3 cellular contexts compared by ENCODE assay signal in the genomic region with DNA sequence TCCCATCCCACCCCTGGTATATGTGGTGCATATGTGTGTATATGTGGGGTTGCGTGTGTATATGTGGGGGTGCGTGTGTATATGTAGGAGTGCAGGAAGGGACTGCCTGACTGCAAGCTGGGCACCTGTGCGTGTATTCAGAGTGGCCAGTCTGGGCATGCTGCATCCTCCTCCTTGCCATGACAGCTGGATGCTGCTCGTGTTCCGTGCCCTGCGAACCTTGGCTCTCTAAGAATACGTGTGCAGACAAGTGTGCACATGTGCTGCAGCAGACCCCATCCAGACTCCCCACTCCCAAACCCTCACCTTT.
TF ChIP-seq lines count a peak whose summit lies in the region.

No MANE protein-coding gene starts in this region.

TF ChIP-seq in SK-N-SH treated with all-trans-retinoic acid at 6 μM for 48 hours, 23 proteins besides CTCF, POLR2A, EP300 and RAD21 (continued from another document and continues in another):
- TF ChIP-seq POU6F1 (CRISPR knock-in tag; IDR thresholded peaks at IDR 0.05; ENCODE audit: borderline replicate concordance, low read depth) (no peak), ESRRG (CRISPR knock-in tag; IDR thresholded peaks at IDR 0.05) (no peak), CSDC2 (CRISPR knock-in tag; IDR thresholded peaks at IDR 0.05) (no peak), ZNF70 (CRISPR knock-in tag; IDR thresholded peaks at IDR 0.05) (no peak), TOX (CRISPR knock-in tag; IDR thresholded peaks at IDR 0.05; ENCODE audit: borderline replicate concordance) (no peak), PATZ1 (CRISPR knock-in tag; IDR thresholded peaks at IDR 0.05; ENCODE audit: borderline replicate concordance) (no peak), GLIS3 (CRISPR knock-in tag; IDR thresholded peaks at IDR 0.05) (no peak), BACH2 (CRISPR knock-in tag; IDR thresholded peaks at IDR 0.05; ENCODE audit: borderline replicate concordance) (no peak), ZC3H10 (CRISPR knock-in tag; IDR thresholded peaks at IDR 0.05) (no peak), OSR1 (CRISPR knock-in tag; IDR thresholded peaks at IDR 0.05) (no peak), ISL1 (CRISPR knock-in tag; IDR thresholded peaks at IDR 0.05) (no peak)
- TF ChIP-seq, protein P1, sequence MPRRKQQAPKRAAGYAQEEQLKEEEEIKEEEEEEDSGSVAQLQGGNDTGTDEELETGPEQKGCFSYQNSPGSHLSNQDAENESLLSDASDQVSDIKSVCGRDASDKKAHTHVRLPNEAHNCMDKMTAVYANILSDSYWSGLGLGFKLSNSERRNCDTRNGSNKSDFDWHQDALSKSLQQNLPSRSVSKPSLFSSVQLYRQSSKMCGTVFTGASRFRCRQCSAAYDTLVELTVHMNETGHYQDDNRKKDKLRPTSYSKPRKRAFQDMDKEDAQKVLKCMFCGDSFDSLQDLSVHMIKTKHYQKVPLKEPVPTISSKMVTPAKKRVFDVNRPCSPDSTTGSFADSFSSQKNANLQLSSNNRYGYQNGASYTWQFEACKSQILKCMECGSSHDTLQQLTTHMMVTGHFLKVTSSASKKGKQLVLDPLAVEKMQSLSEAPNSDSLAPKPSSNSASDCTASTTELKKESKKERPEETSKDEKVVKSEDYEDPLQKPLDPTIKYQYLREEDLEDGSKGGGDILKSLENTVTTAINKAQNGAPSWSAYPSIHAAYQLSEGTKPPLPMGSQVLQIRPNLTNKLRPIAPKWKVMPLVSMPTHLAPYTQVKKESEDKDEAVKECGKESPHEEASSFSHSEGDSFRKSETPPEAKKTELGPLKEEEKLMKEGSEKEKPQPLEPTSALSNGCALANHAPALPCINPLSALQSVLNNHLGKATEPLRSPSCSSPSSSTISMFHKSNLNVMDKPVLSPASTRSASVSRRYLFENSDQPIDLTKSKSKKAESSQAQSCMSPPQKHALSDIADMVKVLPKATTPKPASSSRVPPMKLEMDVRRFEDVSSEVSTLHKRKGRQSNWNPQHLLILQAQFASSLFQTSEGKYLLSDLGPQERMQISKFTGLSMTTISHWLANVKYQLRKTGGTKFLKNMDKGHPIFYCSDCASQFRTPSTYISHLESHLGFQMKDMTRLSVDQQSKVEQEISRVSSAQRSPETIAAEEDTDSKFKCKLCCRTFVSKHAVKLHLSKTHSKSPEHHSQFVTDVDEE (CRISPR knock-in tag; IDR thresholded peaks at IDR 0.05) = no peak

TF ChIP-seq in SK-N-SH, 30 proteins besides CTCF, POLR2A, EP300 and RAD21 (continued from another document):
- TF ChIP-seq NFIC (IDR thresholded peaks at IDR 0.05; ENCODE audit: borderline replicate concordance) (no peak), CHD2 (IDR thresholded peaks at IDR 0.05; ENCODE audit: low read length, partially characterized antibody) (no peak), USF2 (IDR thresholded peaks at IDR 0.05; ENCODE audit: borderline replicate concordance, low read depth, low read length) (no peak), SMC3 (IDR thresholded peaks at IDR 0.05; ENCODE audit: low read depth, low read length) (no peak), GABPA (IDR thresholded peaks at IDR 0.05; ENCODE audit: low read depth) (no peak), ZBTB33 (IDR thresholded peaks at IDR 0.05; ENCODE audit: borderline replicate concordance, low read depth) (no peak), MXI1 (IDR thresholded peaks at IDR 0.05; ENCODE audit: low read depth, low read length) (no peak), FOXM1 (IDR thresholded peaks at IDR 0.05; ENCODE audit: low read depth) (no peak), FOXJ3 (CRISPR knock-in tag; IDR thresholded peaks at IDR 0.05) (no peak), USF1 (IDR thresholded peaks at IDR 0.05; ENCODE audit: borderline replicate concordance, low read depth) (no peak), FOSL2 (IDR thresholded peaks at IDR 0.05; ENCODE audit: borderline replicate concordance, low read depth) (no peak)
- TF ChIP-seq, protein P2, sequence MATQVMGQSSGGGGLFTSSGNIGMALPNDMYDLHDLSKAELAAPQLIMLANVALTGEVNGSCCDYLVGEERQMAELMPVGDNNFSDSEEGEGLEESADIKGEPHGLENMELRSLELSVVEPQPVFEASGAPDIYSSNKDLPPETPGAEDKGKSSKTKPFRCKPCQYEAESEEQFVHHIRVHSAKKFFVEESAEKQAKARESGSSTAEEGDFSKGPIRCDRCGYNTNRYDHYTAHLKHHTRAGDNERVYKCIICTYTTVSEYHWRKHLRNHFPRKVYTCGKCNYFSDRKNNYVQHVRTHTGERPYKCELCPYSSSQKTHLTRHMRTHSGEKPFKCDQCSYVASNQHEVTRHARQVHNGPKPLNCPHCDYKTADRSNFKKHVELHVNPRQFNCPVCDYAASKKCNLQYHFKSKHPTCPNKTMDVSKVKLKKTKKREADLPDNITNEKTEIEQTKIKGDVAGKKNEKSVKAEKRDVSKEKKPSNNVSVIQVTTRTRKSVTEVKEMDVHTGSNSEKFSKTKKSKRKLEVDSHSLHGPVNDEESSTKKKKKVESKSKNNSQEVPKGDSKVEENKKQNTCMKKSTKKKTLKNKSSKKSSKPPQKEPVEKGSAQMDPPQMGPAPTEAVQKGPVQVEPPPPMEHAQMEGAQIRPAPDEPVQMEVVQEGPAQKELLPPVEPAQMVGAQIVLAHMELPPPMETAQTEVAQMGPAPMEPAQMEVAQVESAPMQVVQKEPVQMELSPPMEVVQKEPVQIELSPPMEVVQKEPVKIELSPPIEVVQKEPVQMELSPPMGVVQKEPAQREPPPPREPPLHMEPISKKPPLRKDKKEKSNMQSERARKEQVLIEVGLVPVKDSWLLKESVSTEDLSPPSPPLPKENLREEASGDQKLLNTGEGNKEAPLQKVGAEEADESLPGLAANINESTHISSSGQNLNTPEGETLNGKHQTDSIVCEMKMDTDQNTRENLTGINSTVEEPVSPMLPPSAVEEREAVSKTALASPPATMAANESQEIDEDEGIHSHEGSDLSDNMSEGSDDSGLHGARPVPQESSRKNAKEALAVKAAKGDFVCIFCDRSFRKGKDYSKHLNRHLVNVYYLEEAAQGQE (IDR thresholded peaks at IDR 0.05; ENCODE audit: low read depth, low read length) = no peak

TF ChIP-seq in K562, 482 proteins besides CTCF, POLR2A, EP300 and RAD21 (continued from another document):
- TF ChIP-seq ZNF511 (CRISPR knock-in tag; IDR thresholded peaks at IDR 0.05) (no peak), KDM1A (IDR thresholded peaks at IDR 0.05) (0 out of 4 replicates have a peak, but pooled peaks of 1 of the 2 experiments have one; percentile 18), DACH1 (IDR thresholded peaks at IDR 0.05; ENCODE audit: partially characterized antibody) (no peak), ZBED1 (IDR thresholded peaks at IDR 0.05) (no peak), CREM (IDR thresholded peaks at IDR 0.05; ENCODE audit: low read depth) (0 out of 2 replicates have a peak, but pooled peaks have one; percentile 1)
- TF ChIP-seq, protein P3, sequence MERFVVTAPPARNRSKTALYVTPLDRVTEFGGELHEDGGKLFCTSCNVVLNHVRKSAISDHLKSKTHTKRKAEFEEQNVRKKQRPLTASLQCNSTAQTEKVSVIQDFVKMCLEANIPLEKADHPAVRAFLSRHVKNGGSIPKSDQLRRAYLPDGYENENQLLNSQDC (CRISPR knock-in tag; IDR thresholded peaks at IDR 0.05) = no peak
